In genomic region chr9:120730661-120731514, GRCh38 we compare ENCODE assay signal across 8 cellular contexts. TPM values are rescaled to one million over a fixed set of nuclear protein-coding genes. Genes with fewer than 3 reads are reported as not detected.
A peak's percentile ranks its signal among the peaks of the same experiment; 100 is the strongest.
DNase-seq lines count a peak whose midpoint lies in the region; ATAC-seq, FAIRE-seq and TF ChIP-seq lines count a peak whose summit lies in the region.

No MANE protein-coding gene starts in this region.

- H3K4me3 ChIP-seq in heart left ventricle = no peak overlapping the region
- no peak overlapping the region for H3K4me3 ChIP-seq in stomach

- peaks cover 0 to 47% (median 8%) of the 10 kb centered on the region in 12 donors for H3K4me1 ChIP-seq in heart left ventricle
- H3K4me1 ChIP-seq in stomach = peaks cover 25 to 60% (median 46%) of the 10 kb centered on the region in 4 donors

- H3K27me3 ChIP-seq in heart left ventricle (no peaks in the 10 kb centered on the region), stomach (no peaks in the 10 kb centered on the region)

- intact Hi-C loops in heart left ventricle (cut with DNase I) = no loop called here
- intact Hi-C loops in stomach (cut with DNase I; ENCODE audit: low total_unique reads) = no loop called here

- ATAC-seq in heart left ventricle = peak; percentile 56 to 81 (median 78)

- no peaks in the 10 kb centered on the region for H3K36me3 ChIP-seq in heart left ventricle
- H3K36me3 ChIP-seq in stomach = no peaks in the 10 kb centered on the region

- TF ChIP-seq POLR2A in H54 (IDR thresholded peaks at IDR 0.05; ENCODE audit: low read depth, low read length) (no peak), heart left ventricle (IDR thresholded peaks at IDR 0.05) (no peak), stomach (IDR thresholded peaks at IDR 0.05) (no peak)

- TF ChIP-seq EP300 in stomach (IDR thresholded peaks at IDR 0.05) = no peak

- FAIRE-seq in H54 (lab: Jason Lieb, UNC) = peak; percentile 99

- H3K9me3 ChIP-seq in heart left ventricle (no peaks in the 10 kb centered on the region), stomach (no peaks in the 10 kb centered on the region)

- DNase-seq in H54 (ENCODE audit: insufficient read length, low spot score) (peak; percentile 98), SW480 (ENCODE audit: low spot score) (peak; percentile 84), heart left ventricle (peak in 3 of 5 donors; percentile 30 to 62 (median 44)), stomach (peak; percentile 84), SIG-M5 treated with dmso at 0.1 percent for 504 hours (lab: John Stamatoyannopoulos, UW; ENCODE audit: unreplicated experiment) (no peak), mesenteric fat pad (ENCODE audit: low spot score) (no peak), SKM-1 (lab: John Stamatoyannopoulos, UW; ENCODE audit: unreplicated experiment) (no peak)
- DNase-seq in central memory CD4-positive, alpha-beta T cell = no peak

- TF ChIP-seq CTCF in heart left ventricle (IDR thresholded peaks at IDR 0.05) (no peak), stomach (IDR thresholded peaks at IDR 0.05) (no peak)

- WGBS in heart left ventricle, 4 donors = 55 to 64% (median 58%) methylated on average over 7 of the region's 7 CpGs
- 51 to 68% (median 61%) methylated on average over 7 of the region's 7 CpGs for WGBS in stomach, 5 donors

- peak overlapping the region in 4 of 12 donors; percentile 10 to 52 (median 33) for H3K27ac ChIP-seq in heart left ventricle
- peak overlapping the region in 4 of 5 donors; percentile 22 to 50 (median 46) for H3K27ac ChIP-seq in stomach

RNA-seq across cellular contexts. Expression of gene MEGF9, which starts 16.6 kb away (rescaled TPM):
- total RNA-seq in heart left ventricle (10 to 100 TPM in 6 of 9 donors, 1 to 10 TPM in 3; 5.0 to 46.0 (median 13.3) TPM), stomach (10 to 100 TPM in 4 of 5 donors, 1 to 10 TPM in 1; 4.1 to 26.8 (median 15.8) TPM), mesenteric fat pad (24.5 TPM)
- polyA plus RNA-seq in heart left ventricle (1 to 10 TPM; 2.2 to 5.2 TPM), stomach (1 to 10 TPM; 3.5 to 4.1 (median 3.7) TPM)

Comparison
In these comparisons a context has a peak if more than half of its experiments do, and no peak if none do; other contexts are left out.
1. DNase-seq: peak in H54 (single experiment), SW480 (single experiment), heart left ventricle (3 of 5) and stomach (single experiment); none in SIG-M5 treated with dmso at 0.1 percent for 504 hours (single experiment), mesenteric fat pad (single experiment), central memory CD4-positive, alpha-beta T cell (single experiment) and SKM-1 (single experiment).